ENCODE assay signal across 17 cellular contexts in the genomic region with DNA sequence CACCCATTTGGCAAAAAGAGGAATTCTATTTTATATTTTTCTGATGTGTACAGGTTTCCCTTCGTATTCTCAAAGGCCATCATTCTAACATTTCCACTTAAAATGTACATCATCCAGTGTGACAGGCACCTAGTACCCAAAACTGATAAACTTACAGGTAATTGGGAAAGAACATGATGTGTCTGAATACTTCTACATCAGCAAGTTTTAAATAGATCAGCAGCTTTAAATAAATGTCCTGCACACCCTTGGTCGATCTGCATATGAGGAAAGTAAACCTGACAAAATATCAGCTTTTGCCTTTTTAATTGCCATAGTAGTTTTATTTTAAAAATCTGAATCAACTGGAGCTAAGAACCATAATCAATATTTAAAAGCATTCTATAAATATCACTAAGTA. TPM values are rescaled to one million over a fixed set of nuclear protein-coding genes. Genes with fewer than 3 reads are reported as not detected.
A peak's percentile ranks its signal among the peaks of the same experiment; 100 is the strongest.
DNase-seq lines count a peak whose midpoint lies in the region; ATAC-seq, FAIRE-seq and TF ChIP-seq lines count a peak whose summit lies in the region.
"Had no signal": no experiment of that assay in that cellular context is flagged by ENCODE, and none has a peak within 500 bp of the region (broad histone marks: within the 10 kb centered on the region; RNA-seq: fewer than 3 reads in every experiment).

No MANE protein-coding gene starts in this region.

- no peaks in the 10 kb centered on the region for H3K36me3 ChIP-seq in right atrium auricular region
- H3K36me3 ChIP-seq in K562 (ENCODE audit: control insufficient read depth, insufficient read depth, low read length), result no peaks in the 10 kb centered on the region
- H3K36me3 ChIP-seq in mammary epithelial cell (ENCODE audit: insufficient read depth, low read length), result no peaks in the 10 kb centered on the region

- WGBS in K562 (ENCODE audit: insufficient coverage, low coverage, missing lambda C conversion rate), result 47% methylated on average over 2 of the region's 2 CpGs
- WGBS in mammary epithelial cell (ENCODE audit: low coverage, missing lambda C conversion rate), result 100% methylated on average over 2 of the region's 2 CpGs

- H3K4me1 ChIP-seq in right atrium auricular region (peaks cover 0 to 6% of the 10 kb centered on the region in 2 donors), K562 (replicated peaks in 1 of 2; ENCODE audit: control insufficient read depth in 2 of 2, insufficient read depth in 2 of 2, low read length in 2 of 2) (peaks cover 0 to 13% of the 10 kb centered on the region in 2 experiments; a peak in 3 of 5 replicates), mammary epithelial cell (ENCODE audit: insufficient read depth, low read length) (peaks cover 5% of the 10 kb centered on the region)

- no TSS peak for BruUV-seq in K562 (replicated peaks; lab: Mats Ljungman, UMichigan)
- BruUV-seq in mammary epithelial cell (replicated peaks; lab: Mats Ljungman, UMichigan), result no TSS peak

- in situ Hi-C loops in K562 (cut with MboI) (no loop called here), mammary epithelial cell (cut with MboI; ENCODE audit: low sequenced_read_pairs in 2 of 2) (no loop called here)

- no peak for DNase-seq in left ventricle myocardium superior
- no peak for DNase-seq in right atrium auricular region (ENCODE audit: low spot score)
- DNase-seq in K562 (ENCODE audit: extremely low read depth in 1 of 4, low spot score in 3 of 4), result no peak
- no peak for DNase-seq in mammary epithelial cell
- no peak for DNase-seq in DMS 273 (lab: John Stamatoyannopoulos, UW; ENCODE audit: unreplicated experiment)
- DNase-seq: CD8-positive, alpha-beta T cell; COR-L47; DND-41; GF-D8 had no signal

- no peak for TF ChIP-seq RAD21 in K562 (CRISPR knock-in tag; conservative IDR thresholded peaks at IDR 0.05 in 1 of 2, IDR thresholded peaks at IDR 0.05 in 1 of 2)

- dilution Hi-C loops in mammary epithelial cell (cut with HindIII; ENCODE audit: low sequenced_read_pairs), result no loop called here

- peak; percentile 85 for FAIRE-seq in G401.6 (lab: Jason Lieb, UNC)
- FAIRE-seq in K562 (lab: Jason Lieb, UNC), result no peak
- FAIRE-seq: GM19239, HTR-8/SVneo had no signal

- no peak overlapping the region for H2AFZ ChIP-seq in K562 (ENCODE audit: low read depth, low read length)
- no peak overlapping the region for H2AFZ ChIP-seq in mammary epithelial cell (ENCODE audit: low read depth, low read length)

- H3K79me2 ChIP-seq in K562 (ENCODE audit: control insufficient read depth, insufficient read depth, low read length), result no peaks in the 10 kb centered on the region; the same call in 2 of the 3 replicates
- no peaks in the 10 kb centered on the region for H3K79me2 ChIP-seq in mammary epithelial cell (ENCODE audit: insufficient read depth, low read length)

- CTCF ChIA-PET in K562 (lab: Yijun Ruan, JAX; ENCODE audit: low intra/inter-chr PET ratio), result interaction anchor here (0.5 to 0.6 kb wide), 2 partner anchors 10 to 38 kb away, joined by 3 to 4 read pairs; no protein-coding TSS in a partner anchor
- CTCF ChIA-PET in mammary epithelial cell (lab: Charles Lee; ENCODE audit: low non-redundant PET), result no interaction called here

- no peaks in the 10 kb centered on the region for H3K9me1 ChIP-seq in K562 (ENCODE audit: control insufficient read depth, insufficient read depth, low read length)

- H3K4me3 ChIP-seq in right atrium auricular region (no peak overlapping the region), K562 (no peak overlapping the region), mammary epithelial cell (replicated peaks in 1 of 3; ENCODE audit: insufficient read depth in 1 of 3, low read depth in 2 of 3, low read length in 3 of 3) (no peak overlapping the region)

- POLR2A ChIA-PET in K562 (lab: Yijun Ruan, JAX), result interaction anchor here (1.0 to 1.1 kb wide), 3 partner anchors 42 to 154 kb away, joined by 3 read pairs; no protein-coding TSS in a partner anchor

- no peak overlapping the region for H3K4me2 ChIP-seq in K562 (ENCODE audit: insufficient read depth, low read length)
- no peak overlapping the region for H3K4me2 ChIP-seq in mammary epithelial cell (ENCODE audit: insufficient read depth, low read depth, low read length)

- TF ChIP-seq CTCF in right atrium auricular region (IDR thresholded peaks at IDR 0.05) (no peak), K562 (IDR thresholded peaks at IDR 0.05 in 2 of 3, conservative IDR thresholded peaks at IDR 0.05 in 1 of 3; ENCODE audit: insufficient read depth in 2 of 3, low read depth in 1 of 3, low read length in 3 of 3) (no peak), mammary epithelial cell (conservative IDR thresholded peaks at IDR 0.05 in 1 of 2, IDR thresholded peaks at IDR 0.05 in 1 of 2; ENCODE audit: extremely low read depth in 1 of 2, insufficient read depth in 1 of 2, low read depth in 1 of 2, low read length in 2 of 2) (no peak)

- no peak overlapping the region for H3K9ac ChIP-seq in K562 (ENCODE audit: insufficient read depth in 1 of 2, low read depth in 2 of 2, low read length in 2 of 2)
- no peak overlapping the region for H3K9ac ChIP-seq in mammary epithelial cell (ENCODE audit: insufficient read depth, low read length)

- TF ChIP-seq POLR2A in K562 (conservative IDR thresholded peaks at IDR 0.05), result no peak

- H4K20me1 ChIP-seq in K562 (replicated peaks; ENCODE audit: control insufficient read depth, insufficient read depth, low read length) (no peaks in the 10 kb centered on the region), mammary epithelial cell (ENCODE audit: insufficient read depth, low read length) (no peaks in the 10 kb centered on the region)

- no peak for TF ChIP-seq EP300 in K562 (IDR thresholded peaks at IDR 0.05; ENCODE audit: low read length)

- no peaks in the 10 kb centered on the region for H3K9me3 ChIP-seq in right atrium auricular region
- no peaks in the 10 kb centered on the region for H3K9me3 ChIP-seq in K562 (replicated peaks; ENCODE audit: control insufficient read depth, insufficient read depth, low read depth, low read length)
- no peaks in the 10 kb centered on the region for H3K9me3 ChIP-seq in mammary epithelial cell (replicated peaks; ENCODE audit: insufficient read depth, low read length)

- peak; percentile 63 for ATAC-seq in left ventricle myocardium superior
- no peak for ATAC-seq in K562
- no peak for ATAC-seq in GM21717 (IDR thresholded peaks at IDR 0.05; ENCODE audit: unreplicated experiment)
- ATAC-seq: CD8-positive, alpha-beta T cell; HCT116 had no signal

- H3K27me3 ChIP-seq in right atrium auricular region, result no peaks in the 10 kb centered on the region
- no peaks in the 10 kb centered on the region for H3K27me3 ChIP-seq in K562 (ENCODE audit: control insufficient read depth in 2 of 2, insufficient read depth in 2 of 2, low read length in 2 of 2)
- no peaks in the 10 kb centered on the region for H3K27me3 ChIP-seq in mammary epithelial cell (ENCODE audit: insufficient read depth, low read length)

- H3K27ac ChIP-seq in right atrium auricular region, result no peak overlapping the region
- no peak overlapping the region for H3K27ac ChIP-seq in K562 (ENCODE audit: extremely low read depth, low read depth, low read length)
- H3K27ac ChIP-seq in mammary epithelial cell (ENCODE audit: insufficient read depth, low read depth, low read length), result no peak overlapping the region

- intact Hi-C loops in left ventricle myocardium superior (cut with micrococcal nuclease), result no loop called here
- intact Hi-C loops in K562 (cut with micrococcal nuclease), result no loop called here
- intact Hi-C loops in mammary epithelial cell (cut with micrococcal nuclease), result no loop called here

RNA-seq across cellular contexts. Expression of gene TOMM6, which starts 26.5 kb away (rescaled TPM):
- total RNA-seq in left ventricle myocardium superior (216 TPM), right atrium auricular region (100 to 1,000 TPM; 130 to 172 TPM), K562 (2014; rRNA removed) (377 and 380 TPM in 2 replicates), K562 (2014; rRNA removed; fragmentation: Illumina TruSeq; extraction: Trizol) (754 and 831 TPM in 2 replicates), K562 (2015; rRNA removed; fragmentation: Illumina TruSeq; extraction: Trizol) (736 and 780 TPM in 2 replicates), K562 (2021) (677 and 726 TPM in 2 replicates), mammary epithelial cell (100 to 1,000 TPM in 1 of 2 donors, 10 to 100 TPM in 1; 59.7 to 175 TPM)
- total RNA-seq in K562 (2011; cell fraction: chromatin; rRNA removed; ENCODE audit: low replicate concordance), result 49.6 and 52.2 TPM in 2 replicates
- total RNA-seq in K562 (2011; cell fraction: nucleolus; rRNA removed), result 78.5 and 85.9 TPM in 2 replicates
- total RNA-seq in K562 (2011; cell fraction: nucleoplasm; rRNA removed), result 108 and 156 TPM in 2 replicates
- polyA plus RNA-seq in K562 (2011; rRNA removed) (955 and 1,065 TPM in 2 replicates), K562 (2014; fragmentation: Illumina TruSeq; extraction: Trizol) (1,747 and 2,097 TPM in 2 replicates), K562 (2014; fragmentation: Nextera tagmentation; extraction: Ambion mirVana) (1,000 to 10,000 TPM; 1,746 to 1,760 TPM), K562 (2014; rRNA removed) (1,029 and 1,276 TPM in 2 replicates), mammary epithelial cell (485 TPM)
- 1,189 and 1,772 TPM in 2 replicates for polyA plus RNA-seq in K562 (2011; cell fraction: cytosol; rRNA removed)
- polyA plus RNA-seq in K562 (2011; cell fraction: nucleus; rRNA removed), result 229 and 402 TPM in 2 replicates
- polyA plus RNA-seq in K562 (2012), result 464 and 1,133 TPM in 2 replicates
- 270 and 271 TPM in 2 replicates for polyA minus RNA-seq in K562 (2011; rRNA and poly(A)+ RNA removed)
- 123 and 140 TPM in 2 replicates for polyA minus RNA-seq in K562 (2011; cell fraction: cytosol; rRNA and poly(A)+ RNA removed)
- polyA minus RNA-seq in K562 (2011; cell fraction: nucleus; rRNA and poly(A)+ RNA removed), result 28.3 and 62.3 TPM in 2 replicates
- 153 TPM for polyA minus RNA-seq in mammary epithelial cell

RNA-seq across cellular contexts. Expression of gene PRICKLE4, which starts 33.4 kb away (rescaled TPM):
- 3.8 TPM for total RNA-seq in left ventricle myocardium superior
- total RNA-seq in right atrium auricular region, result 1 to 10 TPM; 4.3 to 5.6 TPM
- total RNA-seq in K562 (2011; cell fraction: chromatin; rRNA removed; ENCODE audit: low replicate concordance), result 6.0 and 13.5 TPM in 2 replicates
- 5.4 and 6.8 TPM in 2 replicates for total RNA-seq in K562 (2011; cell fraction: nucleolus; rRNA removed)
- total RNA-seq in K562 (2011; cell fraction: nucleoplasm; rRNA removed), result 4.6 and 6.0 TPM in 2 replicates
- 1.3 TPM in 1 of 2 replicates, not detected in the other for total RNA-seq in K562 (2014; rRNA removed)
- not detected in 2 replicates for total RNA-seq in K562 (2014; rRNA removed; fragmentation: Illumina TruSeq; extraction: Trizol)
- not detected in 2 replicates for total RNA-seq in K562 (2015; rRNA removed; fragmentation: Illumina TruSeq; extraction: Trizol)
- 0.20 and 0.87 TPM in 2 replicates for total RNA-seq in K562 (2021)
- 0.32 and 0.54 TPM in 2 replicates for polyA plus RNA-seq in K562 (2011; rRNA removed)
- 0.07 and 0.19 TPM in 2 replicates for polyA plus RNA-seq in K562 (2011; cell fraction: cytosol; rRNA removed)
- polyA plus RNA-seq in K562 (2011; cell fraction: nucleus; rRNA removed), result 12.6 and 13.9 TPM in 2 replicates
- 1.9 and 2.0 TPM in 2 replicates for polyA plus RNA-seq in K562 (2012)
- not detected in 2 replicates for polyA plus RNA-seq in K562 (2014; fragmentation: Illumina TruSeq; extraction: Trizol)
- not detected for polyA plus RNA-seq in K562 (2014; fragmentation: Nextera tagmentation; extraction: Ambion mirVana)
- polyA plus RNA-seq in K562 (2014; rRNA removed), result 0.27 and 1.7 TPM in 2 replicates
- polyA minus RNA-seq in K562 (2011; rRNA and poly(A)+ RNA removed), result 0.56 TPM in 1 of 2 replicates, not detected in the other
- polyA minus RNA-seq in K562 (2011; cell fraction: cytosol; rRNA and poly(A)+ RNA removed), result not detected in 2 replicates
- 3.9 and 7.4 TPM in 2 replicates for polyA minus RNA-seq in K562 (2011; cell fraction: nucleus; rRNA and poly(A)+ RNA removed)
- total RNA-seq in mammary epithelial cell, result 1 to 10 TPM; 1.5 to 1.7 TPM
- polyA plus RNA-seq in mammary epithelial cell, result 0.25 TPM
- not detected for polyA minus RNA-seq in mammary epithelial cell
- total RNA-seq: A673; CD8-positive, alpha-beta T cell; H4 had no signal
- polyA plus RNA-seq: CD14-positive monocyte had no signal

RNA-seq across cellular contexts. Expression of gene FRS3, which starts 34.3 kb away (rescaled TPM):
- 5.2 TPM for total RNA-seq in left ventricle myocardium superior
- 1 to 10 TPM; 2.6 to 3.4 TPM for total RNA-seq in right atrium auricular region
- 3.2 and 6.0 TPM in 2 replicates for total RNA-seq in K562 (2011; cell fraction: chromatin; rRNA removed; ENCODE audit: low replicate concordance)
- 4.7 and 5.5 TPM in 2 replicates for total RNA-seq in K562 (2011; cell fraction: nucleolus; rRNA removed)
- 3.2 and 3.7 TPM in 2 replicates for total RNA-seq in K562 (2011; cell fraction: nucleoplasm; rRNA removed)
- total RNA-seq in K562 (2014; rRNA removed), result 1.7 and 3.1 TPM in 2 replicates
- 0.45 and 1.0 TPM in 2 replicates for total RNA-seq in K562 (2014; rRNA removed; fragmentation: Illumina TruSeq; extraction: Trizol)
- 1.1 and 1.8 TPM in 2 replicates for total RNA-seq in K562 (2015; rRNA removed; fragmentation: Illumina TruSeq; extraction: Trizol)
- total RNA-seq in K562 (2021), result 3.1 and 3.3 TPM in 2 replicates
- polyA plus RNA-seq in K562 (2011; rRNA removed), result 3.0 and 4.2 TPM in 2 replicates
- polyA plus RNA-seq in K562 (2011; cell fraction: cytosol; rRNA removed), result 4.3 and 6.5 TPM in 2 replicates
- polyA plus RNA-seq in K562 (2011; cell fraction: nucleus; rRNA removed), result 8.1 and 10.8 TPM in 2 replicates
- polyA plus RNA-seq in K562 (2012), result 1.5 and 4.5 TPM in 2 replicates
- 1.6 and 3.0 TPM in 2 replicates for polyA plus RNA-seq in K562 (2014; fragmentation: Illumina TruSeq; extraction: Trizol)
- polyA plus RNA-seq in K562 (2014; fragmentation: Nextera tagmentation; extraction: Ambion mirVana), result under 1 TPM; 0.03 to 0.06 TPM
- 3.4 and 3.7 TPM in 2 replicates for polyA plus RNA-seq in K562 (2014; rRNA removed)
- 0.84 and 0.95 TPM in 2 replicates for polyA minus RNA-seq in K562 (2011; rRNA and poly(A)+ RNA removed)
- 0.82 and 1.0 TPM in 2 replicates for polyA minus RNA-seq in K562 (2011; cell fraction: cytosol; rRNA and poly(A)+ RNA removed)
- 1.6 and 1.8 TPM in 2 replicates for polyA minus RNA-seq in K562 (2011; cell fraction: nucleus; rRNA and poly(A)+ RNA removed)
- 1 to 10 TPM; 1.3 to 4.8 TPM for total RNA-seq in mammary epithelial cell
- polyA plus RNA-seq in mammary epithelial cell, result 2.2 TPM
- polyA minus RNA-seq in mammary epithelial cell, result not detected
